ENCODE assay signal across 1 cellular context in genomic region chr9:110093417-110093816, GRCh38.
TF ChIP-seq lines count a peak whose summit lies in the region.

No MANE protein-coding gene starts in this region.

TF ChIP-seq in IMR-90, 13 proteins besides CTCF, POLR2A, EP300 and RAD21 (continued from another document):
- TF ChIP-seq ELK1 (IDR thresholded peaks at IDR 0.05; ENCODE audit: borderline replicate concordance, low read depth, low read length), result no peak
- no peak for TF ChIP-seq RFX5 (IDR thresholded peaks at IDR 0.05; ENCODE audit: low read depth, low read length)
- no peak for TF ChIP-seq RCOR1 (IDR thresholded peaks at IDR 0.05; ENCODE audit: insufficient replicate concordance, low read length)
